Comparison of ENCODE assay signal across 22 cellular contexts in genomic region chr22:41582694-41583093, GRCh38. TPM values are rescaled to one million over a fixed set of nuclear protein-coding genes. Genes with fewer than 3 reads are reported as not detected.
"Had no signal": no experiment of that assay in that cellular context is flagged by ENCODE, and none has a peak within 500 bp of the region (broad histone marks: within the 10 kb centered on the region; RNA-seq: fewer than 3 reads in every experiment).

No MANE protein-coding gene starts in this region.

- H3K27ac ChIP-seq: parathyroid adenoma, skin epidermis, tibial nerve, vagina, VCaP had no signal

- H3K4me1 ChIP-seq: parathyroid adenoma had no signal

- H3K4me3 Mint-ChIP-seq: activated T-cell treated with anti-CD3 and anti-CD28 coated beads, Interleukin-2, amount 50 U/mL, for 4 hours; central memory CD8-positive, alpha-beta T cell had no signal

- DNase-seq: activated CD4-positive, alpha-beta T cell treated with anti-CD3 and anti-CD28 coated beads for 1 hour; activated CD4-positive, alpha-beta T cell treated with anti-CD3 and anti-CD28 coated beads, Interleukin-2, amount 50 U/mL, for 4 hours; activated effector memory CD4-positive, alpha-beta T cell treated with anti-CD3 and anti-CD28 coated beads, Interleukin-2, amount 50 U/mL, for 16 hours; activated T-cell treated with anti-CD3 and anti-CD28 coated beads, Interleukin-2, amount 50 U/mL, for 4 hours; amniotic stem cell; cortex of kidney; effector CD8-positive, alpha-beta T cell; foreskin fibroblast; midbrain; stimulated activated CD4-positive, alpha-beta T cell treated with anti-CD3 and anti-CD28 coated beads, Interleukin-15, amount 100 ng/mL, for 24 hours; stimulated activated CD4-positive, alpha-beta T cell treated with anti-CD3 and anti-CD28 coated beads, Interleukin-4, amount 100 ng/mL, for 1 hour; stimulated activated naive CD4-positive, alpha-beta T cell treated with Interleukin-2 at 50 U/mL for 16 hours; T-helper 1 cell had no signal

- H3K36me3 Mint-ChIP-seq: activated naive CD4-positive, alpha-beta T cell treated with anti-CD3 and anti-CD28 coated beads, Interleukin-2, amount 50 U/mL, for 72 hours had no signal

- H3K9me3 Mint-ChIP-seq: activated naive CD4-positive, alpha-beta T cell treated with anti-CD3 and anti-CD28 coated beads, Interleukin-2, amount 50 U/mL, for 72 hours; activated T-cell treated with anti-CD3 and anti-CD28 coated beads, Interleukin-2, amount 50 U/mL, for 4 hours; central memory CD8-positive, alpha-beta T cell had no signal

- ATAC-seq: activated naive CD4-positive, alpha-beta T cell treated with anti-CD3 and anti-CD28 coated beads, Interleukin-2, amount 50 U/mL, for 72 hours; activated T-cell treated with anti-CD3 and anti-CD28 coated beads, Interleukin-2, amount 50 U/mL, for 4 hours; right cardiac atrium had no signal

- H3K27me3 ChIP-seq: tibial nerve, vagina had no signal

- H3K4me3 ChIP-seq: lung, skin epidermis, tibial nerve, vagina had no signal

- H3K9me3 ChIP-seq: tibial nerve, vagina had no signal

RNA-seq across cellular contexts. Expression of gene CSDC2, which starts 21.9 kb away (rescaled TPM):
- total RNA-seq: activated naive CD4-positive, alpha-beta T cell treated with anti-CD3 and anti-CD28 coated beads, Interleukin-2, amount 50 U/mL, for 72 hours had no signal
